18 cellular contexts compared by ENCODE assay signal in the genomic region with DNA sequence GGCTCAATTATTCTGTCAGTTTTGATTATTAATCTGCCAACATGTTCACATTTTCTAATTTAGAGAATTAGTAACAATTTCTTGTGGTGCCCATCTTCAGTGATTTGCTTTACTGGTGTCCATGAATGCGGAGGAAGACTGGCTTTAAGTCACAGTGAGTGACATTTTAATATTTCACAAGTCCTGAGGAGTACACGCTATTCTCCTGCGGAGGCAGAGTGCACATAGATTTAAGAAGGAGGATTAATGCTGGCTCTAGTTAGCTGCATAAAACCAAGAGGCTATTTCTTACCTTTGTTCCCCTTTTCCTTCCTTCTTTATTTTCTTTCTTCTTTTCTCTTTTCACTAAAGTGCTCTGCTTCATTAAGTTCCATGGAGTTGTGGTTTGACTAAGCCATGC.
"Had no signal": no experiment of that assay in that cellular context is flagged by ENCODE, and none has a peak within 500 bp of the region (broad histone marks: within the 10 kb centered on the region; RNA-seq: fewer than 3 reads in every experiment).

No MANE protein-coding gene starts in this region.

- ATAC-seq: left colon; naive thymus-derived CD4-positive, alpha-beta T cell; psoas muscle; right cardiac atrium; stimulated activated naive CD8-positive, alpha-beta T cell treated with anti-CD3 and anti-CD28 coated beads, Interleukin-15, Interleukin-2, amounts not matched to agents 100 U/mL and 50 U/mL, for 24 hours had no signal

- H2AFZ ChIP-seq: hepatocyte had no signal

- H3K27ac ChIP-seq: dorsolateral prefrontal cortex, hepatocyte, psoas muscle, suprapubic skin, thyroid gland, upper lobe of left lung, vagina had no signal

- H3K4me3 ChIP-seq: dorsolateral prefrontal cortex, hepatocyte, psoas muscle, suprapubic skin, thyroid gland, upper lobe of left lung, vagina had no signal

- DNase-seq: cortex of kidney; dorsolateral prefrontal cortex; effector CD8-positive, alpha-beta T cell; foreskin melanocyte; kidney; left colon; mesendoderm; naive thymus-derived CD4-positive, alpha-beta T cell; psoas muscle; right cardiac atrium; small intestine; stimulated activated CD4-positive, alpha-beta T cell treated with anti-CD3 and anti-CD28 coated beads, Interleukin-2, amount 100 ng/mL, for 48 hours; stimulated activated naive CD8-positive, alpha-beta T cell treated with anti-CD3 and anti-CD28 coated beads, Interleukin-15, Interleukin-2, amounts not matched to agents 100 U/mL and 50 U/mL, for 24 hours; thyroid gland had no signal

- H3K4me3 Mint-ChIP-seq: naive thymus-derived CD4-positive, alpha-beta T cell had no signal

- H3K4me2 ChIP-seq: hepatocyte had no signal

- H3K27me3 Mint-ChIP-seq: naive thymus-derived CD4-positive, alpha-beta T cell had no signal

- H3K27ac Mint-ChIP-seq: naive thymus-derived CD4-positive, alpha-beta T cell had no signal

- H3K27me3 ChIP-seq: dorsolateral prefrontal cortex, hepatocyte, suprapubic skin, thyroid gland, upper lobe of left lung, vagina had no signal

- H3K9me3 ChIP-seq: psoas muscle, suprapubic skin, thyroid gland, upper lobe of left lung, vagina had no signal

- H3K36me3 Mint-ChIP-seq: naive thymus-derived CD4-positive, alpha-beta T cell had no signal

- H3K36me3 ChIP-seq: suprapubic skin, thyroid gland, upper lobe of left lung, vagina had no signal

- H3K79me2 ChIP-seq: hepatocyte had no signal
